Comparison of ENCODE assay signal across 3 cellular contexts in genomic region chr3:196244166-196244565, GRCh38. TPM values are rescaled to one million over a fixed set of nuclear protein-coding genes. Genes with fewer than 3 reads are reported as not detected.
"Had no signal": no experiment of that assay in that cellular context is flagged by ENCODE, and none has a peak within 500 bp of the region (broad histone marks: within the 10 kb centered on the region; RNA-seq: fewer than 3 reads in every experiment).

No MANE protein-coding gene starts in this region.

RNA-seq across cellular contexts. Expression of gene SLC51A, which starts 27.8 kb away (rescaled TPM):
- total RNA-seq: HT-29, HT1080, IMR-90 had no signal
- polyA plus RNA-seq: IMR-90 had no signal

RNA-seq across cellular contexts. Expression of gene ZDHHC19, which starts 33.0 kb away (rescaled TPM):
- total RNA-seq: HT-29, HT1080, IMR-90 had no signal
